In genomic region chr6:143842902-143843688, GRCh38 we compare ENCODE assay signal across 8 cellular contexts. TPM values are rescaled to one million over a fixed set of nuclear protein-coding genes. Genes with fewer than 3 reads are reported as not detected.
A peak's percentile ranks its signal among the peaks of the same experiment; 100 is the strongest.
DNase-seq lines count a peak whose midpoint lies in the region; ATAC-seq and TF ChIP-seq lines count a peak whose summit lies in the region.

Gene LTV1 (plus strand): TSS chr6:143843338. CDS start chr6:143843478, 140 bp downstream.

- peak within 1 kb of the TSS; percentile 81 to 86 for H3K27ac ChIP-seq in SK-N-SH (ENCODE audit: low read depth in 2 of 2, low read length in 1 of 2)

- H3K4me2 ChIP-seq in SK-N-SH: peak within 1 kb of the TSS; percentile 87

- CTCF ChIA-PET in SK-N-SH (lab: Yijun Ruan, JAX): interaction anchor here (0.8 to 2.3 kb wide), 3 partner anchors 142 to 268 kb away, joined by 3 to 15 read pairs (median 4); no protein-coding TSS in a partner anchor

- no peak for TF ChIP-seq EP300 in SK-N-SH (IDR thresholded peaks at IDR 0.05; ENCODE audit: borderline replicate concordance in 1 of 2, low read depth in 1 of 2, low read length in 1 of 2)

- H4K20me1 ChIP-seq in SK-N-SH (ENCODE audit: insufficient read depth): no peaks in the 10 kb centered on the region

- no peaks in the 10 kb centered on the region for H3K27me3 ChIP-seq in SK-N-SH (ENCODE audit: insufficient read depth)

- H3K4me3 ChIP-seq in SK-N-SH (ENCODE audit: low read depth in 2 of 2, low read length in 1 of 2): peak within 1 kb of the TSS; percentile 83 to 97

- TF ChIP-seq RAD21 in SK-N-SH (IDR thresholded peaks at IDR 0.05; ENCODE audit: low read length): no peak

- peak within 1 kb of the TSS; percentile 85 for H2AFZ ChIP-seq in SK-N-SH (ENCODE audit: low read depth)

- peaks cover 35% of the 10 kb centered on the region in 2 experiments for H3K36me3 ChIP-seq in SK-N-SH (replicated peaks in 1 of 2; ENCODE audit: control insufficient read depth in 1 of 2, insufficient read depth in 2 of 2, low read length in 1 of 2)

- H3K9me2 ChIP-seq in SK-N-SH: no peaks in the 10 kb centered on the region

- H3K9me3 ChIP-seq in SK-N-SH: no peaks in the 10 kb centered on the region

- H3F3A ChIP-seq in SK-N-SH (replicated peaks; ENCODE audit: insufficient read depth): no peaks in the 10 kb centered on the region

- peaks cover 48% of the 10 kb centered on the region for H3K79me2 ChIP-seq in SK-N-SH (ENCODE audit: insufficient read depth)

- ATAC-seq in HG02571 (IDR thresholded peaks at IDR 0.05; ENCODE audit: unreplicated experiment): peak; percentile 100

- H3K4me1 ChIP-seq in SK-N-SH (ENCODE audit: control insufficient read depth in 1 of 2, insufficient read depth in 2 of 2, low read depth in 1 of 2, low read length in 1 of 2): peaks cover 0 to 3% of the 10 kb centered on the region in 2 experiments; a peak in 2 of 4 replicates

- DNase-seq in GM04504 (ENCODE audit: low read depth): peak; percentile 92
- peak; percentile 89 for DNase-seq in NCI-H1048 (lab: John Stamatoyannopoulos, UW)
- DNase-seq in SK-N-SH: peak; percentile 97
- peak; percentile 92 for DNase-seq in activated naive CD4-positive, alpha-beta T cell treated with anti-CD3 and anti-CD28 coated beads, Interleukin-2, amount 50 U/mL, for 16 hours
- DNase-seq in germinal center (ENCODE audit: low spot score): peak; percentile 98
- DNase-seq in non-pigmented ciliary epithelial cell (ENCODE audit: low read depth): peak; percentile 83
- DNase-seq in superior temporal gyrus (ENCODE audit: extremely low spot score): peak; percentile 98

- POLR2A ChIA-PET in SK-N-SH (lab: Yijun Ruan, JAX): interaction anchor here (0.8 to 1.6 kb wide), 6 partner anchors 17 to 268 kb away, joined by 3 to 5 read pairs (median 3); partner anchors contain the start of gene PLAGL1

- no peak for TF ChIP-seq CTCF in SK-N-SH (IDR thresholded peaks at IDR 0.05)

- under 1% methylated on average over 27 of the region's 64 CpGs for WGBS in SK-N-SH (ENCODE audit: low lambda C conversion rate)

- peak within 1 kb of the TSS; percentile 97 for H3K9ac ChIP-seq in SK-N-SH

TF ChIP-seq in SK-N-SH, 30 proteins besides CTCF, POLR2A, EP300 and RAD21:
- no peak for TF ChIP-seq SMC3 (IDR thresholded peaks at IDR 0.05; ENCODE audit: low read depth, low read length)
- TF ChIP-seq ELF1 (IDR thresholded peaks at IDR 0.05): peak; percentile 54
- TF ChIP-seq CHD2 (IDR thresholded peaks at IDR 0.05; ENCODE audit: low read length, partially characterized antibody): peak; percentile 100
- TF ChIP-seq USF1 (IDR thresholded peaks at IDR 0.05; ENCODE audit: borderline replicate concordance, low read depth): 0 out of 2 replicates have a peak, but pooled peaks have one; percentile 21
- no peak for TF ChIP-seq REST (IDR thresholded peaks at IDR 0.05; ENCODE audit: low read depth, low read length)
- no peak for TF ChIP-seq USF2 (IDR thresholded peaks at IDR 0.05; ENCODE audit: borderline replicate concordance, low read depth, low read length)
- TF ChIP-seq MXI1 (IDR thresholded peaks at IDR 0.05; ENCODE audit: low read depth, low read length): peak; percentile 99
- TF ChIP-seq JUND (IDR thresholded peaks at IDR 0.05): no peak
- 0 out of 2 replicates have a peak, but pooled peaks have one; percentile 31 for TF ChIP-seq FOXM1 (IDR thresholded peaks at IDR 0.05; ENCODE audit: low read depth)
- TF ChIP-seq TAF1 (IDR thresholded peaks at IDR 0.05; ENCODE audit: borderline replicate concordance, low read depth, low read length): peak; percentile 66
- TF ChIP-seq ZBTB33 (IDR thresholded peaks at IDR 0.05; ENCODE audit: borderline replicate concordance, low read depth): peak; percentile 98
- peak; percentile 98 for TF ChIP-seq SIN3A (IDR thresholded peaks at IDR 0.05; ENCODE audit: borderline replicate concordance, low read depth, low read length)
- TF ChIP-seq RCOR1 (IDR thresholded peaks at IDR 0.05; ENCODE audit: low read length): no peak
- no peak for TF ChIP-seq EZH2phosphoT487 (IDR thresholded peaks at IDR 0.05; ENCODE audit: borderline replicate concordance, low read depth)
- TF ChIP-seq MAX (IDR thresholded peaks at IDR 0.05; ENCODE audit: low read depth): peak; percentile 99
- peak; percentile 80 for TF ChIP-seq GABPA (IDR thresholded peaks at IDR 0.05; ENCODE audit: low read depth)
- no peak for TF ChIP-seq IRF3 (IDR thresholded peaks at IDR 0.05; ENCODE audit: low read depth, low read length)
- TF ChIP-seq POLR2AphosphoS5 (IDR thresholded peaks at IDR 0.05; ENCODE audit: low read depth, low read length): peak; percentile 92

RNA-seq across cellular contexts. Expression of gene LTV1, which starts in this region (rescaled TPM):
- 19.4 and 20.6 TPM in 2 replicates for polyA plus RNA-seq in SK-N-SH (2012; rRNA removed)
- 24.9 and 41.3 TPM in 2 replicates for polyA plus RNA-seq in SK-N-SH (2012; cell fraction: cytosol; rRNA removed)
- polyA plus RNA-seq in SK-N-SH (2012; cell fraction: nucleus; rRNA removed): 13.2 and 25.5 TPM in 2 replicates

Comparison
In these comparisons a context has a peak if more than half of its experiments do, and no peak if none do; other contexts are left out.
1. Peak in every context shown above with its lines: DNase-seq, ATAC-seq, H3K4me3 ChIP-seq and H3K27ac ChIP-seq.